11 cellular contexts compared by ENCODE assay signal in genomic region chr10:96172666-96173065, GRCh38.
"Had no signal": no experiment of that assay in that cellular context is flagged by ENCODE, and none has a peak within 500 bp of the region (broad histone marks: within the 10 kb centered on the region; RNA-seq: fewer than 3 reads in every experiment).

No MANE protein-coding gene starts in this region.

- H3K27ac Mint-ChIP-seq: GM23338, H9, HFFc6 had no signal

- FAIRE-seq: H1, H54 had no signal

- DNase-seq: GM23248, GOT3, H7, H9, HCEC 1CT, HFFc6 had no signal

- ATAC-seq: GM23338, HCT116 had no signal

- H2AFZ ChIP-seq: GM23248, GM23338 had no signal

- H3K4me3 ChIP-seq: GM23248, GM23338, HAP-1 had no signal

- H3K36me3 ChIP-seq: HAP-1 had no signal

- H3K9ac ChIP-seq: GM23248 had no signal

- H3K4me1 ChIP-seq: HAP-1 had no signal

- H3K4me2 ChIP-seq: GM23338 had no signal

- H3K27ac ChIP-seq: GM23248 had no signal
